13 cellular contexts compared by ENCODE assay signal in genomic region chrX:10239611-10240064, GRCh38.
A peak's percentile ranks its signal among the peaks of the same experiment; 100 is the strongest.
DNase-seq lines count a peak whose midpoint lies in the region; ATAC-seq and TF ChIP-seq lines count a peak whose summit lies in the region.
"Had no signal": no experiment of that assay in that cellular context is flagged by ENCODE, and none has a peak within 500 bp of the region (broad histone marks: within the 10 kb centered on the region; RNA-seq: fewer than 3 reads in every experiment).

No MANE protein-coding gene starts in this region.

- H3K27ac ChIP-seq in rectal smooth muscle tissue (ENCODE audit: low read depth, low read length) = peak overlapping the region; percentile 60
- no peak overlapping the region for H3K27ac ChIP-seq in prostate gland
- H3K27ac ChIP-seq: cardiac muscle cell had no signal

- intact Hi-C loops in prostate gland (cut with DNase I) = no loop called here

- H3K4me3 ChIP-seq in epithelial cell of esophagus (ENCODE audit: low read length) = no peak overlapping the region
- no peak overlapping the region for H3K4me3 ChIP-seq in rectal smooth muscle tissue (ENCODE audit: low read length)
- no peak overlapping the region for H3K4me3 ChIP-seq in prostate gland
- H3K4me3 ChIP-seq: cardiac muscle cell had no signal

- H3K36me3 ChIP-seq in rectal smooth muscle tissue (ENCODE audit: control insufficient read depth, insufficient read depth, low read length) (no peaks in the 10 kb centered on the region), prostate gland (no peaks in the 10 kb centered on the region)
- H3K36me3 ChIP-seq: cardiac muscle cell had no signal

- H3K27me3 ChIP-seq in rectal smooth muscle tissue (ENCODE audit: control insufficient read depth, insufficient read depth, low read length) (no peaks in the 10 kb centered on the region), prostate gland (replicated peaks; ENCODE audit: insufficient read depth) (no peaks in the 10 kb centered on the region)
- H3K27me3 ChIP-seq: cardiac muscle cell had no signal

- H3K4me1 ChIP-seq in rectal smooth muscle tissue (ENCODE audit: control insufficient read depth, insufficient read depth, low read length) = peaks cover 4% of the 10 kb centered on the region
- no peaks in the 10 kb centered on the region for H3K4me1 ChIP-seq in prostate gland (replicated peaks)

- H3K9ac ChIP-seq in rectal smooth muscle tissue (ENCODE audit: low read length) = no peak overlapping the region

- no peak for ATAC-seq in HG02970 (IDR thresholded peaks at IDR 0.05; ENCODE audit: low FRiP score, unreplicated experiment)
- ATAC-seq: esophagus mucosa had no signal

- TF ChIP-seq POLR2A in prostate gland (IDR thresholded peaks at IDR 0.05) = no peak

- WGBS in prostate gland = 76% methylated on average over 7 of the region's 11 CpGs

- DNase-seq in Daoy (ENCODE audit: low read depth) (peak; percentile 74), NCI-H226 (peak; percentile 51), epithelial cell of esophagus (ENCODE audit: low read depth) (peak; percentile 43), prostate gland (ENCODE audit: low spot score) (no peak), NCI-H1930 (lab: John Stamatoyannopoulos, UW) (no peak), AG08396 (ENCODE audit: low spot score) (no peak)
- DNase-seq: activated CD4-positive, alpha-beta T cell treated with anti-CD3 and anti-CD28 coated beads, Interleukin-2, amount 50 U/mL, for 48 hours; MV-4-11; T-helper 2 cell had no signal

- H3K9me3 ChIP-seq in prostate gland = no peaks in the 10 kb centered on the region

- TF ChIP-seq CTCF in epithelial cell of esophagus (IDR thresholded peaks at IDR 0.05; ENCODE audit: insufficient read depth, low read depth, low read length, missing control alignments) (no peak), prostate gland (IDR thresholded peaks at IDR 0.05) (no peak)

Comparison
In these comparisons a context has a peak if more than half of its experiments do, and no peak if none do; other contexts are left out.
1. DNase-seq: peak in Daoy (single experiment), NCI-H226 (single experiment) and epithelial cell of esophagus (single experiment); none in prostate gland (single experiment), NCI-H1930 (0 of 2) and AG08396 (single experiment).